ENCODE assay signal across 1 cellular context in the genomic region with DNA sequence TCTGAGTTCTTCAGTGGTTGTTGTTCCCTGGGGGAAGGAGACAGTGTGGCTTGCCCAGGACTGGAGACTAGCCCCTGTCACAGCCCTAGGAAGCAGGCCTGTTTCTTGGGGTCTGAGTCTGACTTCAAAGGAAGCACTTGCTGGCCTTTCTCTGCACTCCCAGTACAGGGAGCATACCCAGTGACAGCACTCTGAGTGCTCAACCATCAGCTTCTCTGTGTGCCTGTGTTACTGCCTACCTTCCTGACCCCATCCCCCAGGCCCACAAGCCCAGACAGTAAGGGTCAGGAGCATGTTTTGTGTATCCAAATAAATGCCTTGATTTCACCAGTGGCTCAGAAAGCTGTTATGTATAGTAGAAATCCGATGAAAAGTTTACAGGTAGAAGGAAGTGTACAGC.
TF ChIP-seq lines count a peak whose summit lies in the region.

No MANE protein-coding gene starts in this region.

TF ChIP-seq in IMR-90, 13 proteins besides CTCF, POLR2A, EP300 and RAD21 (continued from another document):
- no peak for TF ChIP-seq RCOR1 (IDR thresholded peaks at IDR 0.05; ENCODE audit: insufficient replicate concordance, low read length)
